15 cellular contexts compared by ENCODE assay signal in genomic region chr20:61192254-61192950, GRCh38. TPM values are rescaled to one million over a fixed set of nuclear protein-coding genes. Genes with fewer than 3 reads are reported as not detected.
"Had no signal": no experiment of that assay in that cellular context is flagged by ENCODE, and none has a peak within 500 bp of the region (broad histone marks: within the 10 kb centered on the region; RNA-seq: fewer than 3 reads in every experiment).

No MANE protein-coding gene starts in this region.

- DNase-seq: activated CD4-positive, alpha-beta memory T cell treated with anti-CD3 and anti-CD28 coated beads, Interleukin-2, amount 10 ng/mL, durations not matched to agents 7 days and 5 days; activated CD4-positive, alpha-beta T cell treated with anti-CD3 and anti-CD28 coated beads for 36 hours; activated T-cell treated with anti-CD3 and anti-CD28 coated beads, Interleukin-2, amount 50 U/mL, for 24 hours; amniotic stem cell; effector memory CD4-positive, alpha-beta T cell; glutamatergic neuron; hypothalamus; midbrain; stimulated activated CD4-positive, alpha-beta T cell treated with anti-CD3 and anti-CD28 coated beads, Interleukin-12 subunit alpha, Interleukin-12 subunit beta, amount 100 ng/mL, for 4 hours; T-helper 17 cell; tibial artery; uterus; WERI-Rb-1 had no signal

- H3K9me3 ChIP-seq: pancreas, uterus had no signal

- H3K4me3 ChIP-seq: pancreas, tibial artery, uterus had no signal

- H3K36me3 ChIP-seq: pancreas, tibial artery, uterus, WERI-Rb-1 had no signal

- H3K27ac ChIP-seq: foreskin keratinocyte, pancreas, tibial artery, uterus, WERI-Rb-1 had no signal

- H3K4me1 ChIP-seq: foreskin keratinocyte, pancreas, tibial artery, uterus had no signal

RNA-seq across cellular contexts. Expression of gene CDH4, which starts 59.7 kb away (rescaled TPM):
- total RNA-seq: activated CD4-positive, alpha-beta T cell treated with anti-CD3 and anti-CD28 coated beads for 36 hours had no signal
